In genomic region chr19:47255947-47256687, GRCh38 we compare ENCODE assay signal across 8 cellular contexts. TPM values are rescaled to one million over a fixed set of nuclear protein-coding genes. Genes with fewer than 3 reads are reported as not detected.
A peak's percentile ranks its signal among the peaks of the same experiment; 100 is the strongest.
DNase-seq lines count a peak whose midpoint lies in the region; ATAC-seq, FAIRE-seq and TF ChIP-seq lines count a peak whose summit lies in the region.

TSS of gene CCDC9 (plus strand) at chr19:47256525. CDS start at chr19:47258401, 1,876 bp downstream.

- POLR2A ChIA-PET in K562 (lab: Yijun Ruan, JAX): interaction anchor here (0.6 to 2.9 kb wide), 19 partner anchors 10 to 520 kb away, joined by 3 to 48 read pairs (median 3); partner anchors contain the start of genes INAFM1 and SAE1

- H3K4me1 ChIP-seq in K562 (replicated peaks in 1 of 2; ENCODE audit: control insufficient read depth in 2 of 2, insufficient read depth in 2 of 2, low read length in 2 of 2): peaks cover 8 to 30% of the 10 kb centered on the region in 2 experiments; a peak in 4 of 5 replicates
- peaks cover 4% of the 10 kb centered on the region for H3K4me1 ChIP-seq in iPS-15b (ENCODE audit: control insufficient read depth, insufficient read depth, low read length)
- H3K4me1 ChIP-seq in gastrocnemius medialis: peaks cover 16% of the 10 kb centered on the region in 2 donors

- H3K36me3 ChIP-seq in K562 (ENCODE audit: control insufficient read depth, insufficient read depth, low read length) (peaks cover 30% of the 10 kb centered on the region; the same call in 2 of the 3 replicates), iPS-15b (ENCODE audit: control insufficient read depth, insufficient read depth, low read length) (peaks cover 24% of the 10 kb centered on the region), gastrocnemius medialis (peaks cover 0 to 28% of the 10 kb centered on the region in 2 donors)

- TF ChIP-seq RAD21 in K562 (CRISPR knock-in tag; conservative IDR thresholded peaks at IDR 0.05 in 1 of 2, IDR thresholded peaks at IDR 0.05 in 1 of 2): no peak

- H3K79me2 ChIP-seq in K562 (ENCODE audit: control insufficient read depth, insufficient read depth, low read length): peaks cover 35% of the 10 kb centered on the region

- H3K4me2 ChIP-seq in K562 (ENCODE audit: insufficient read depth, low read length): peak within 1 kb of the TSS; percentile 99

- BruUV-seq in K562 (replicated peaks; lab: Mats Ljungman, UMichigan): TSS peak; percentile 95

- intact Hi-C loops in K562 (cut with micrococcal nuclease) (no loop called here), gastrocnemius medialis (cut with DNase I; ENCODE audit: low total_unique reads) (loop anchor here (1.0 to 5.0 kb wide), 4 partner anchors 18 to 1001 kb away; partner anchors contain the start of genes CARD8, INAFM1 and ZC3H4)

- CTCF ChIA-PET in K562 (lab: Yijun Ruan, JAX; ENCODE audit: low intra/inter-chr PET ratio): interaction anchor here (0.6 to 1.0 kb wide), 3 partner anchors 12 to 315 kb away, joined by 3 to 4 read pairs (median 4); no protein-coding TSS in a partner anchor

- H3K27ac ChIP-seq in K562 (ENCODE audit: extremely low read depth, low read depth, low read length) (peak within 1 kb of the TSS; percentile 96), gastrocnemius medialis (peak within 1 kb of the TSS; percentile 82 to 95 (median 91))

- H3K9me1 ChIP-seq in K562 (ENCODE audit: control insufficient read depth, insufficient read depth, low read length): no peaks in the 10 kb centered on the region

- H3K9me3 ChIP-seq in T-helper 17 cell (ENCODE audit: control insufficient read depth, low read length, poor library complexity, severe bottlenecking): no peaks in the 10 kb centered on the region
- H3K9me3 ChIP-seq in K562 (replicated peaks; ENCODE audit: control insufficient read depth, insufficient read depth, low read depth, low read length): no peaks in the 10 kb centered on the region
- no peaks in the 10 kb centered on the region for H3K9me3 ChIP-seq in iPS-15b (ENCODE audit: control insufficient read depth, insufficient read depth, low read length)
- H3K9me3 ChIP-seq in gastrocnemius medialis: no peaks in the 10 kb centered on the region

- TF ChIP-seq POLR2A in K562 (conservative IDR thresholded peaks at IDR 0.05) (peak; percentile 89), gastrocnemius medialis (IDR thresholded peaks at IDR 0.05) (peak; percentile 79 to 89)

- H3K27me3 ChIP-seq in K562 (ENCODE audit: control insufficient read depth in 2 of 2, insufficient read depth in 2 of 2, low read length in 2 of 2) (no peaks in the 10 kb centered on the region), iPS-15b (ENCODE audit: control insufficient read depth, insufficient read depth, low read length) (no peaks in the 10 kb centered on the region), gastrocnemius medialis (no peaks in the 10 kb centered on the region)

- in situ Hi-C loops in K562 (cut with MboI): no loop called here
- in situ Hi-C loops in gastrocnemius medialis (cut with MboI; ENCODE audit: low sequenced_read_pairs in 4 of 4): no loop called here

- TF ChIP-seq CTCF in K562 (IDR thresholded peaks at IDR 0.05 in 2 of 3, conservative IDR thresholded peaks at IDR 0.05 in 1 of 3; ENCODE audit: insufficient read depth in 2 of 3, low read depth in 1 of 3, low read length in 3 of 3) (no peak), gastrocnemius medialis (IDR thresholded peaks at IDR 0.05 in 4 of 5, conservative IDR thresholded peaks at IDR 0.05 in 1 of 5) (no peak)

- TF ChIP-seq EP300 in K562 (IDR thresholded peaks at IDR 0.05; ENCODE audit: low read length): peak; percentile 34; the same call in 1 of the 2 replicates

- H3K4me1 Mint-ChIP-seq in T-helper 17 cell: peaks cover 41% of the 10 kb centered on the region

- H2AFZ ChIP-seq in K562 (ENCODE audit: low read depth, low read length): peak within 1 kb of the TSS; percentile 87

- peaks cover 13% of the 10 kb centered on the region for H3K36me3 Mint-ChIP-seq in T-helper 17 cell (ENCODE audit: low read depth)

- H4K20me1 ChIP-seq in K562 (replicated peaks; ENCODE audit: control insufficient read depth, insufficient read depth, low read length): peaks cover 7% of the 10 kb centered on the region; the same call in 1 of the 2 replicates

- H3K27ac Mint-ChIP-seq in T-helper 17 cell: peak within 1 kb of the TSS; percentile 93

- ATAC-seq in HG02885 (IDR thresholded peaks at IDR 0.05; ENCODE audit: poor library complexity, unreplicated experiment): peak; percentile 56
- no peak for ATAC-seq in T-helper 17 cell
- peak; percentile 81 for ATAC-seq in K562
- peak; percentile 70 to 71 for ATAC-seq in gastrocnemius medialis

- DNase-seq in NK-92 treated with Interleukin-12 subunit alpha and Interleukin-12 subunit beta, amount 100 ng/mL, for 24 hours (lab: John Stamatoyannopoulos, UW): peak; percentile 99
- DNase-seq in NK-92 (lab: John Stamatoyannopoulos, UW; ENCODE audit: unreplicated experiment) (no peak), NCI-H1694 treated with DMSO at 0.1 percent for 48 hours (lab: John Stamatoyannopoulos, UW) (peak; percentile 96), T-helper 17 cell (peak in 1 of 3 donors; percentile 83), K562 (ENCODE audit: extremely low read depth in 1 of 4, low spot score in 3 of 4) (peak in 1 of 4 experiments; percentile 98), gastrocnemius medialis (peak; percentile 95 to 97)

- no peaks in the 10 kb centered on the region for H3K27me3 Mint-ChIP-seq in T-helper 17 cell

- 6% methylated on average over 36 of the region's 56 CpGs for WGBS in K562 (ENCODE audit: insufficient coverage, low coverage, missing lambda C conversion rate)

- no peak for FAIRE-seq in K562 (lab: Jason Lieb, UNC)

- H3K4me3 ChIP-seq in K562: peak within 1 kb of the TSS; percentile 53
- peak within 1 kb of the TSS; percentile 95 for H3K4me3 ChIP-seq in iPS-15b (ENCODE audit: low read depth, low read length)
- H3K4me3 ChIP-seq in gastrocnemius medialis: peak within 1 kb of the TSS; percentile 50 to 72 (median 70)

- peak within 1 kb of the TSS; percentile 96 for H3K4me3 Mint-ChIP-seq in T-helper 17 cell

- H3K9ac ChIP-seq in K562 (ENCODE audit: insufficient read depth in 1 of 2, low read depth in 2 of 2, low read length in 2 of 2) (peak within 1 kb of the TSS; percentile 92 to 93), iPS-15b (ENCODE audit: low read depth, low read length) (peak within 1 kb of the TSS; percentile 91)

TF ChIP-seq in K562, 482 proteins besides CTCF, POLR2A, EP300 and RAD21 (continues in another document):
- TF ChIP-seq SMAD3 (CRISPR knock-in tag; conservative IDR thresholded peaks at IDR 0.05): no peak
- no peak for TF ChIP-seq ZNF184 (CRISPR knock-in tag; IDR thresholded peaks at IDR 0.05)
- peak in 1 of 2 experiments; percentile 38; a peak in 1 of 4 replicates for TF ChIP-seq ARNT (IDR thresholded peaks at IDR 0.05)
- TF ChIP-seq ELF4 (CRISPR knock-in tag; IDR thresholded peaks at IDR 0.05): no peak
- no peak for TF ChIP-seq ZBED1 (IDR thresholded peaks at IDR 0.05)
- peak; percentile 47 for TF ChIP-seq FIP1L1 (IDR thresholded peaks at IDR 0.05; ENCODE audit: low read depth, low read length, poor library complexity, severe bottlenecking)
- TF ChIP-seq TCFL5 (CRISPR knock-in tag; conservative IDR thresholded peaks at IDR 0.05): no peak
- peak; percentile 13 for TF ChIP-seq RBM25 (IDR thresholded peaks at IDR 0.05; ENCODE audit: low read depth, low read length, severe bottlenecking)
- TF ChIP-seq PKNOX1 (IDR thresholded peaks at IDR 0.05): no peak; the same call in 1 of the 2 replicates
- TF ChIP-seq TRIM24 (IDR thresholded peaks at IDR 0.05): peak; percentile 35 to 62; a peak in 2 of 4 replicates
- no peak for TF ChIP-seq ZNF75A (CRISPR knock-in tag; IDR thresholded peaks at IDR 0.05)
- peak; percentile 82 for TF ChIP-seq L3MBTL2 (IDR thresholded peaks at IDR 0.05)
- no peak for TF ChIP-seq TCF7L2 (IDR thresholded peaks at IDR 0.05; ENCODE audit: low read depth, low read length)
- peak; percentile 68 for TF ChIP-seq TAF9B (IDR thresholded peaks at IDR 0.05; ENCODE audit: partially characterized antibody)
- no peak for TF ChIP-seq ZNF668 (CRISPR knock-in tag; IDR thresholded peaks at IDR 0.05)

RNA-seq across cellular contexts. Expression of gene CCDC9, which starts in this region (rescaled TPM):
- total RNA-seq in T-helper 17 cell (10 to 100 TPM; 35.6 to 53.7 TPM), K562 (2014; rRNA removed) (21.1 and 22.7 TPM in 2 replicates), K562 (2014; rRNA removed; fragmentation: Illumina TruSeq; extraction: Trizol) (5.5 and 6.5 TPM in 2 replicates), K562 (2015; rRNA removed; fragmentation: Illumina TruSeq; extraction: Trizol) (8.4 and 9.6 TPM in 2 replicates), K562 (2021) (29.3 and 38.6 TPM in 2 replicates), gastrocnemius medialis (10 to 100 TPM; 13.1 to 22.7 (median 18.5) TPM)
- total RNA-seq in K562 (2011; cell fraction: chromatin; rRNA removed; ENCODE audit: low replicate concordance): 54.9 and 69.2 TPM in 2 replicates
- total RNA-seq in K562 (2011; cell fraction: nucleolus; rRNA removed): 24.3 and 34.5 TPM in 2 replicates
- total RNA-seq in K562 (2011; cell fraction: nucleoplasm; rRNA removed): 42.7 and 46.5 TPM in 2 replicates
- polyA plus RNA-seq in K562 (2011; rRNA removed) (4.8 and 5.3 TPM in 2 replicates), K562 (2014; fragmentation: Illumina TruSeq; extraction: Trizol) (19.5 and 21.6 TPM in 2 replicates), K562 (2014; fragmentation: Nextera tagmentation; extraction: Ambion mirVana) (under 1 TPM; 0.23 to 0.57 TPM), K562 (2014; rRNA removed) (27.9 and 31.8 TPM in 2 replicates)
- 4.1 and 6.6 TPM in 2 replicates for polyA plus RNA-seq in K562 (2011; cell fraction: cytosol; rRNA removed)
- polyA plus RNA-seq in K562 (2011; cell fraction: nucleus; rRNA removed): 12.1 and 15.2 TPM in 2 replicates
- 28.4 and 28.6 TPM in 2 replicates for polyA plus RNA-seq in K562 (2012)
- polyA minus RNA-seq in K562 (2011; rRNA and poly(A)+ RNA removed): 4.5 and 7.2 TPM in 2 replicates
- polyA minus RNA-seq in K562 (2011; cell fraction: cytosol; rRNA and poly(A)+ RNA removed): 3.7 and 6.4 TPM in 2 replicates
- 4.8 and 7.9 TPM in 2 replicates for polyA minus RNA-seq in K562 (2011; cell fraction: nucleus; rRNA and poly(A)+ RNA removed)
